Comparison of ENCODE assay signal across 18 cellular contexts in genomic region chr11:134536219-134536618, GRCh38.
DNase-seq lines count a peak whose midpoint lies in the region; ATAC-seq, FAIRE-seq and TF ChIP-seq lines count a peak whose summit lies in the region.
"Had no signal": no experiment of that assay in that cellular context is flagged by ENCODE, and none has a peak within 500 bp of the region (broad histone marks: within the 10 kb centered on the region; RNA-seq: fewer than 3 reads in every experiment).

No MANE protein-coding gene starts in this region.

- no peak for FAIRE-seq in HepG2 (lab: Jason Lieb, UNC)
- FAIRE-seq: A204.1, G401.6, GM12891 had no signal

- TF ChIP-seq EP300 in HepG2 (IDR thresholded peaks at IDR 0.05; ENCODE audit: low read depth in 2 of 2, low read length in 2 of 2): no peak
- no peak for TF ChIP-seq EP300 in HepG2 (CRISPR knock-in tag; IDR thresholded peaks at IDR 0.05; ENCODE audit: borderline replicate concordance)
- no peak for TF ChIP-seq EP300 in stomach (IDR thresholded peaks at IDR 0.05)
- no peak for TF ChIP-seq EP300 in ovary (IDR thresholded peaks at IDR 0.05)

- H3K9me3 ChIP-seq in HepG2 (ENCODE audit: low read length) (no peaks in the 10 kb centered on the region), stomach (no peaks in the 10 kb centered on the region), ovary (no peaks in the 10 kb centered on the region)
- H3K9me3 ChIP-seq: MG63 had no signal

- no peaks in the 10 kb centered on the region for H3K79me2 ChIP-seq in HepG2 (ENCODE audit: insufficient read depth, low read length)

- H3K9ac ChIP-seq in HepG2 (ENCODE audit: insufficient read depth, low read depth, low read length): no peak overlapping the region

- H2AFZ ChIP-seq in HepG2 (ENCODE audit: low read length): no peak overlapping the region

- peak; percentile 8 for DNase-seq in activated T-cell treated with anti-CD3 and anti-CD28 coated beads, Interleukin-2, amount 50 U/mL, for 24 hours
- no peak for DNase-seq in activated T-cell treated with anti-CD3 and anti-CD28 coated beads, Interleukin-2, amount 50 U/mL, for 48 hours
- DNase-seq in H7 (peak; percentile 30), HepG2 (ENCODE audit: low spot score) (no peak), stomach (peak; percentile 18), ovary (no peak), foreskin keratinocyte (no peak), NCI-H2171 (lab: John Stamatoyannopoulos, UW) (no peak)
- DNase-seq: CD4-positive, CD25-positive, alpha-beta regulatory T cell; GOT3; KG1; MG63; NCI-H1105; NCI-H1694 treated with DMSO at 0.1 percent for 48 hours had no signal

- no peaks in the 10 kb centered on the region for H3K36me3 Mint-ChIP-seq in activated T-cell treated with anti-CD3 and anti-CD28 coated beads, Interleukin-2, amount 50 U/mL, for 24 hours (ENCODE audit: low read depth)
- H3K36me3 Mint-ChIP-seq: CD4-positive, CD25-positive, alpha-beta regulatory T cell had no signal

- H3K27me3 ChIP-seq in H7 (ENCODE audit: control insufficient read depth, insufficient read depth, low read length): no peaks in the 10 kb centered on the region
- peaks cover 6 to 63% of the 10 kb centered on the region in 2 experiments; a peak in 3 of 5 replicates for H3K27me3 ChIP-seq in HepG2 (ENCODE audit: control insufficient read depth in 1 of 2, insufficient read depth in 2 of 2, low read length in 2 of 2)
- H3K27me3 ChIP-seq in stomach: peaks cover 0 to 58% (median 0%) of the 10 kb centered on the region in 3 donors
- H3K27me3 ChIP-seq in ovary: no peaks in the 10 kb centered on the region
- no peaks in the 10 kb centered on the region for H3K27me3 ChIP-seq in foreskin keratinocyte
- H3K27me3 ChIP-seq: MG63 had no signal

- no peaks in the 10 kb centered on the region for H3K9me3 Mint-ChIP-seq in activated T-cell treated with anti-CD3 and anti-CD28 coated beads, Interleukin-2, amount 50 U/mL, for 24 hours
- H3K9me3 Mint-ChIP-seq: CD4-positive, CD25-positive, alpha-beta regulatory T cell had no signal

- H3K4me1 ChIP-seq in HepG2 (ENCODE audit: insufficient read depth, low read length) (no peaks in the 10 kb centered on the region), stomach (no peaks in the 10 kb centered on the region), ovary (ENCODE audit: insufficient read depth) (no peaks in the 10 kb centered on the region), foreskin keratinocyte (no peaks in the 10 kb centered on the region)

- WGBS in HepG2 (ENCODE audit: low lambda C conversion rate): 55% methylated on average over 5 of the region's 15 CpGs
- 40 to 77% (median 72%) methylated on average over 14 to 15 of the region's 15 CpGs for WGBS in stomach, 5 donors
- WGBS in ovary, 3 donors: 62 to 68% (median 65%) methylated on average over 15 of the region's 15 CpGs

- TF ChIP-seq RAD21 in HepG2 (CRISPR knock-in tag; IDR thresholded peaks at IDR 0.05): no peak

- H4K20me1 ChIP-seq in HepG2 (ENCODE audit: insufficient read depth, low read length): no peaks in the 10 kb centered on the region

- H3K27ac Mint-ChIP-seq in activated T-cell treated with anti-CD3 and anti-CD28 coated beads, Interleukin-2, amount 50 U/mL, for 24 hours: no peak overlapping the region
- H3K27ac Mint-ChIP-seq: CD4-positive, CD25-positive, alpha-beta regulatory T cell had no signal

- CTCF ChIA-PET in HepG2 (lab: Yijun Ruan, JAX; ENCODE audit: low intra/inter-chr PET ratio, low total read pairs): no interaction called here

- TF ChIP-seq CTCF in HepG2 (CRISPR knock-in tag; IDR thresholded peaks at IDR 0.05) (no peak), stomach (IDR thresholded peaks at IDR 0.05) (no peak), ovary (IDR thresholded peaks at IDR 0.05) (no peak), foreskin keratinocyte (conservative IDR thresholded peaks at IDR 0.05) (no peak)

- no peak overlapping the region for H3K4me3 Mint-ChIP-seq in activated T-cell treated with anti-CD3 and anti-CD28 coated beads, Interleukin-2, amount 50 U/mL, for 24 hours
- H3K4me3 Mint-ChIP-seq: CD4-positive, CD25-positive, alpha-beta regulatory T cell had no signal

- ATAC-seq in HepG2 (no peak), foreskin keratinocyte (no peak)

- H3K36me3 ChIP-seq in H7 (replicated peaks; ENCODE audit: control insufficient read depth, insufficient read depth, low read length) (no peaks in the 10 kb centered on the region), HepG2 (replicated peaks in 1 of 2; ENCODE audit: control insufficient read depth in 1 of 2, insufficient read depth in 2 of 2, low read length in 2 of 2) (no peaks in the 10 kb centered on the region), stomach (no peaks in the 10 kb centered on the region), ovary (no peaks in the 10 kb centered on the region)
- H3K36me3 ChIP-seq: MG63 had no signal

- TF ChIP-seq POLR2A in HepG2 (IDR thresholded peaks at IDR 0.05; ENCODE audit: insufficient read depth in 1 of 2, low read depth in 2 of 2, low read length in 2 of 2) (no peak), stomach (IDR thresholded peaks at IDR 0.05) (no peak), ovary (IDR thresholded peaks at IDR 0.05) (no peak)

- peaks cover 44% of the 10 kb centered on the region for H3K27me3 Mint-ChIP-seq in activated T-cell treated with anti-CD3 and anti-CD28 coated beads, Interleukin-2, amount 50 U/mL, for 24 hours
- H3K27me3 Mint-ChIP-seq: CD4-positive, CD25-positive, alpha-beta regulatory T cell had no signal

- intact Hi-C loops in HepG2 (cut with micrococcal nuclease; ENCODE audit: unreplicated experiment) (no loop called here), stomach (cut with DNase I; ENCODE audit: low total_unique reads) (no loop called here), ovary (cut with DNase I) (no loop called here)

- H3K27ac ChIP-seq in HepG2 (ENCODE audit: extremely low read length, insufficient read depth, low read length) (no peak overlapping the region), stomach (no peak overlapping the region), ovary (no peak overlapping the region), foreskin keratinocyte (no peak overlapping the region)
- H3K27ac ChIP-seq: RWPE1 had no signal

- in situ Hi-C loops in HepG2 (cut with HindIII; ENCODE audit: extremely low pct_ligation_motif_present, low pct_unique_long_range_greater_than_20kb): no loop called here

- POLR2A ChIA-PET in HepG2 (lab: Yijun Ruan, JAX): no interaction called here

- H3K4me2 ChIP-seq in HepG2 (ENCODE audit: low read depth, low read length): no peak overlapping the region

- H3K4me3 ChIP-seq in H7 (ENCODE audit: insufficient read depth, low read depth, low read length) (no peak overlapping the region), HepG2 (replicated peaks in 1 of 3; ENCODE audit: insufficient read depth in 1 of 3, low read depth in 2 of 3, low read length in 3 of 3) (no peak overlapping the region), stomach (no peak overlapping the region), ovary (no peak overlapping the region)
- H3K4me3 ChIP-seq: MG63 had no signal

- H3K4me1 Mint-ChIP-seq in activated T-cell treated with anti-CD3 and anti-CD28 coated beads, Interleukin-2, amount 50 U/mL, for 24 hours (ENCODE audit: low read depth): peaks cover 3% of the 10 kb centered on the region

- BruUV-seq in HepG2 (replicated peaks; lab: Mats Ljungman, UMichigan): no TSS peak

TF ChIP-seq in HepG2, 621 proteins besides CTCF, POLR2A, EP300 and RAD21:
- TF ChIP-seq ATF1 (CRISPR knock-in tag; IDR thresholded peaks at IDR 0.05) (no peak), CREB1 (IDR thresholded peaks at IDR 0.05) (peak; percentile 36; the same call in 1 of the 2 replicates), CREB1 (CRISPR knock-in tag; IDR thresholded peaks at IDR 0.05) (no peak)

Comparison
In these comparisons a context has a peak if more than half of its experiments do, and no peak if none do; other contexts are left out.
1. DNase-seq: peak in activated T-cell treated with anti-CD3 and anti-CD28 coated beads, Interleukin-2, amount 50 U/mL, for 24 hours (single experiment), H7 (single experiment) and stomach (single experiment); none in activated T-cell treated with anti-CD3 and anti-CD28 coated beads, Interleukin-2, amount 50 U/mL, for 48 hours (0 of 2), HepG2 (single experiment), ovary (0 of 5), foreskin keratinocyte (0 of 2) and NCI-H2171 (single experiment).